1 cellular context compared by ENCODE assay signal in genomic region chr4:78732332-78733104, GRCh38.
TF ChIP-seq lines count a peak whose summit lies in the region.

No MANE protein-coding gene starts in this region.

TF ChIP-seq in K562, 482 proteins besides CTCF, POLR2A, EP300 and RAD21 (continued from another document):
- TF ChIP-seq ARID4B (CRISPR knock-in tag; IDR thresholded peaks at IDR 0.05) (no peak), HMGN3 (IDR thresholded peaks at IDR 0.05; ENCODE audit: borderline replicate concordance, extremely low read depth, insufficient read length, low read depth, low read length) (no peak), ZNF639 (CRISPR knock-in tag; conservative IDR thresholded peaks at IDR 0.05 in 1 of 2, IDR thresholded peaks at IDR 0.05 in 1 of 2) (peak in 1 of 2 experiments; percentile 83; a peak in 2 of 4 replicates), CBFA2T2 (conservative IDR thresholded peaks at IDR 0.05) (peak; percentile 91), ZNF146 (CRISPR knock-in tag; IDR thresholded peaks at IDR 0.05; ENCODE audit: unreplicated experiment) (no peak), PREB (CRISPR knock-in tag; IDR thresholded peaks at IDR 0.05) (no peak), TEAD1 (CRISPR knock-in tag; IDR thresholded peaks at IDR 0.05) (peak in 1 of 2 experiments; percentile 76; a peak in 2 of 4 replicates), KHSRP (IDR thresholded peaks at IDR 0.05) (peak; percentile 60; the same call in 1 of the 2 replicates), ZNF780A (CRISPR knock-in tag; IDR thresholded peaks at IDR 0.05) (no peak), CC2D1A (IDR thresholded peaks at IDR 0.05) (peak; percentile 90), ZC3H4 (CRISPR knock-in tag; IDR thresholded peaks at IDR 0.05; ENCODE audit: borderline replicate concordance) (no peak), CBX5 (IDR thresholded peaks at IDR 0.05; ENCODE audit: borderline replicate concordance, low read depth) (no peak), ZBTB12 (CRISPR knock-in tag; IDR thresholded peaks at IDR 0.05) (no peak), TRIM28 (IDR thresholded peaks at IDR 0.05) (no peak), ZNF316 (IDR thresholded peaks at IDR 0.05) (peak; percentile 99), TSC22D4 (tag; IDR thresholded peaks at IDR 0.05) (no peak), MLLT1 (IDR thresholded peaks at IDR 0.05) (peak in 1 of 2 experiments; percentile 71; a peak in 1 of 4 replicates), PHTF2 (CRISPR knock-in tag; IDR thresholded peaks at IDR 0.05) (no peak), GTF2E2 (tag; IDR thresholded peaks at IDR 0.05) (no peak), ZKSCAN3 (CRISPR knock-in tag; IDR thresholded peaks at IDR 0.05) (no peak), PRDM10 (IDR thresholded peaks at IDR 0.05; ENCODE audit: partially characterized antibody) (peak; percentile 75), JUN (IDR thresholded peaks at IDR 0.05; ENCODE audit: borderline replicate concordance, low read depth, low read length) (0 out of 2 replicates have a peak, but pooled peaks have one; percentile 41), JUN (CRISPR knock-in tag; IDR thresholded peaks at IDR 0.05; ENCODE audit: borderline replicate concordance) (no peak), LCOR (CRISPR knock-in tag; IDR thresholded peaks at IDR 0.05) (peak; percentile 55; the same call in 1 of the 2 replicates), ZBTB1 (CRISPR knock-in tag; IDR thresholded peaks at IDR 0.05; ENCODE audit: borderline replicate concordance, low read depth) (no peak), ZKSCAN1 (IDR thresholded peaks at IDR 0.05; ENCODE audit: low read depth, low read length) (no peak), FOSL1 (tag; conservative IDR thresholded peaks at IDR 0.05) (no peak; the same call in none of the 2 replicates), NELFE (IDR thresholded peaks at IDR 0.05; ENCODE audit: insufficient read depth, insufficient read length) (no peak), ZNF589 (CRISPR knock-in tag; IDR thresholded peaks at IDR 0.05; ENCODE audit: low read depth) (peak; percentile 86), ZNF3 (CRISPR knock-in tag; IDR thresholded peaks at IDR 0.05) (no peak), EHMT2 (IDR thresholded peaks at IDR 0.05) (peak; percentile 55; the same call in 1 of the 2 replicates), XRCC3 (IDR thresholded peaks at IDR 0.05) (no peak), SUPT5H (IDR thresholded peaks at IDR 0.05) (no peak)
